Comparison of ENCODE assay signal across 8 cellular contexts in genomic region chr6:32967151-32968091, GRCh38. TPM values are rescaled to one million over a fixed set of nuclear protein-coding genes. Genes with fewer than 3 reads are reported as not detected.
DNase-seq lines count a peak whose midpoint lies in the region; ATAC-seq, FAIRE-seq and TF ChIP-seq lines count a peak whose summit lies in the region.

No MANE protein-coding gene starts in this region.

- WGBS in smooth muscle cell (ENCODE audit: low lambda C conversion rate) = 10% methylated on average over 16 of the region's 16 CpGs

- H3K27ac ChIP-seq in CD4-positive, alpha-beta memory T cell (ENCODE audit: low read depth, low read length) = peak overlapping the region; percentile 95
- H3K27ac ChIP-seq in GM23338 (ENCODE audit: low read depth) (0 out of 2 replicates have a peak overlapping the region, but pooled peaks have one; percentile 100), astrocyte (ENCODE audit: low read depth, low read length) (peak overlapping the region; percentile 100), smooth muscle cell (ENCODE audit: low read depth) (peak overlapping the region; percentile 99)

- peaks cover 35% of the 10 kb centered on the region for H3K79me2 ChIP-seq in GM23338 (replicated peaks; ENCODE audit: insufficient read depth)
- peaks cover 36% of the 10 kb centered on the region for H3K79me2 ChIP-seq in astrocyte (ENCODE audit: insufficient read depth, low read length)
- H3K79me2 ChIP-seq in smooth muscle cell (ENCODE audit: low read depth) = peaks cover 50% of the 10 kb centered on the region

- H3K9ac ChIP-seq in astrocyte (ENCODE audit: low read length) (peak overlapping the region; percentile 99), smooth muscle cell (ENCODE audit: low read depth) (peak overlapping the region; percentile 99)

- H3K4me1 Mint-ChIP-seq in CD4-positive, alpha-beta memory T cell = peaks cover 30 to 73% (median 37%) of the 10 kb centered on the region in 4 donors
- H3K4me1 Mint-ChIP-seq in GM23338 (peaks cover 11% of the 10 kb centered on the region), astrocyte (ENCODE audit: low read depth, unreplicated experiment) (peaks cover 19% of the 10 kb centered on the region), immature natural killer cell (peaks cover 45 to 57% of the 10 kb centered on the region in 2 donors)

- H3K4me3 ChIP-seq in CD4-positive, alpha-beta memory T cell (ENCODE audit: low read length in 2 of 2) = peak overlapping the region; percentile 90 to 92
- H3K4me3 ChIP-seq in GM23338 (peak overlapping the region; percentile 99), astrocyte (ENCODE audit: insufficient read depth, low read depth, low read length) (peak overlapping the region; percentile 86), smooth muscle cell (peak overlapping the region; percentile 84)

- no peaks in the 10 kb centered on the region for H3K9me3 ChIP-seq in CD4-positive, alpha-beta memory T cell (ENCODE audit: control insufficient read depth in 1 of 2, low read length in 2 of 2)
- no peaks in the 10 kb centered on the region for H3K9me3 ChIP-seq in astrocyte (ENCODE audit: insufficient read depth, low read depth, low read length)
- no peaks in the 10 kb centered on the region for H3K9me3 ChIP-seq in smooth muscle cell (replicated peaks; ENCODE audit: low read depth)

- H3K36me3 ChIP-seq in CD4-positive, alpha-beta memory T cell (ENCODE audit: insufficient read depth, low read length) = no peaks in the 10 kb centered on the region
- H3K36me3 ChIP-seq in GM23338 (ENCODE audit: insufficient read depth) (no peaks in the 10 kb centered on the region; the same call in 1 of the 2 replicates), astrocyte (ENCODE audit: insufficient read depth, low read length) (no peaks in the 10 kb centered on the region), smooth muscle cell (ENCODE audit: low read depth) (no peaks in the 10 kb centered on the region)

- H3K36me3 Mint-ChIP-seq in CD4-positive, alpha-beta memory T cell = peaks cover 11 to 34% of the 10 kb centered on the region in 2 donors
- H3K36me3 Mint-ChIP-seq in GM23338 (ENCODE audit: low read depth) (peaks cover 29% of the 10 kb centered on the region), astrocyte (ENCODE audit: low read depth, unreplicated experiment) (peaks cover 4% of the 10 kb centered on the region), immature natural killer cell (peaks cover 0 to 8% (median 5%) of the 10 kb centered on the region in 3 donors)

- H3K4me3 Mint-ChIP-seq in CD4-positive, alpha-beta memory T cell = peak overlapping the region; percentile 80 to 95 (median 94)
- peak overlapping the region; percentile 98 for H3K4me3 Mint-ChIP-seq in GM23338
- peak overlapping the region; percentile 91 for H3K4me3 Mint-ChIP-seq in astrocyte (ENCODE audit: unreplicated experiment)
- H3K4me3 Mint-ChIP-seq in immature natural killer cell = peak overlapping the region; percentile 90 to 99 (median 94)

- peaks cover 0 to 7% (median 0%) of the 10 kb centered on the region in 8 donors for H3K9me3 Mint-ChIP-seq in CD4-positive, alpha-beta memory T cell
- no peaks in the 10 kb centered on the region; the same call in 1 of the 3 replicates for H3K9me3 Mint-ChIP-seq in GM23338
- no peaks in the 10 kb centered on the region for H3K9me3 Mint-ChIP-seq in astrocyte (ENCODE audit: unreplicated experiment)
- no peaks in the 10 kb centered on the region for H3K9me3 Mint-ChIP-seq in immature natural killer cell

- CTCF ChIA-PET in CD4-positive, alpha-beta memory T cell (lab: Charles Lee; ENCODE audit: partially characterized antibody) = interaction anchor here (0.7 to 22.2 kb wide), 13 partner anchors 12 to 129 kb away, joined by 3 to 537 read pairs (median 8); partner anchors contain the start of genes HLA-DMA, PSMB9, TAP1 and TAP2

- ATAC-seq in GM23338 (peak; percentile 0; the same call in 2 of the 3 replicates), GM18868 (IDR thresholded peaks at IDR 0.05; ENCODE audit: unreplicated experiment) (no peak), GM18873 (IDR thresholded peaks at IDR 0.05; ENCODE audit: low FRiP score, unreplicated experiment) (no peak)

- peaks cover under 1% of the 10 kb centered on the region for H4K20me1 ChIP-seq in GM23338 (replicated peaks; ENCODE audit: insufficient read depth)
- H4K20me1 ChIP-seq in astrocyte (ENCODE audit: insufficient read depth, low read length) = peaks cover 4% of the 10 kb centered on the region
- H4K20me1 ChIP-seq in smooth muscle cell (ENCODE audit: low read depth) = peaks cover 16% of the 10 kb centered on the region

- POLR2A ChIA-PET in CD4-positive, alpha-beta memory T cell (lab: Charles Lee; ENCODE audit: partially characterized antibody) = interaction anchor here (0.9 to 24.6 kb wide), 12 partner anchors 11 to 837 kb away, joined by 3 to 698 read pairs (median 90); partner anchors contain the start of genes FKBPL, HLA-DMA, HLA-DMB and PSMB8

- intact Hi-C loops in CD4-positive, alpha-beta memory T cell (cut with micrococcal nuclease) = loop anchor here (1.0 to 5.0 kb wide), 6 partner anchors 8 to 233 kb away; partner anchors contain the start of genes HLA-DMA, HLA-DMB, RXRB and SLC39A7

- FAIRE-seq in astrocyte (lab: Jason Lieb, UNC) = no peak

- H3K27me3 ChIP-seq in CD4-positive, alpha-beta memory T cell (ENCODE audit: insufficient read depth, low read length) = no peaks in the 10 kb centered on the region
- no peaks in the 10 kb centered on the region for H3K27me3 ChIP-seq in GM23338 (ENCODE audit: insufficient read depth)
- H3K27me3 ChIP-seq in astrocyte (ENCODE audit: insufficient read depth, low read length) = no peaks in the 10 kb centered on the region
- H3K27me3 ChIP-seq in smooth muscle cell (ENCODE audit: low read depth) = no peaks in the 10 kb centered on the region

- H2AFZ ChIP-seq in GM23338 (0 out of 2 replicates have a peak overlapping the region, but pooled peaks have one; percentile 21), astrocyte (ENCODE audit: low read depth, low read length) (peak overlapping the region; percentile 84), smooth muscle cell (ENCODE audit: low read depth) (peak overlapping the region; percentile 90)

- H3K4me2 ChIP-seq in GM23338 (peak overlapping the region; percentile 100), astrocyte (ENCODE audit: low read length) (peak overlapping the region; percentile 94), smooth muscle cell (peak overlapping the region; percentile 95)

- H3K4me1 ChIP-seq in CD4-positive, alpha-beta memory T cell (ENCODE audit: insufficient read depth, low read length) = peaks cover 48% of the 10 kb centered on the region
- H3K4me1 ChIP-seq in GM23338 (ENCODE audit: insufficient read depth) = peaks cover 5% of the 10 kb centered on the region; the same call in 1 of the 2 replicates
- peaks cover 13% of the 10 kb centered on the region for H3K4me1 ChIP-seq in astrocyte (ENCODE audit: insufficient read depth, low read length)
- H3K4me1 ChIP-seq in smooth muscle cell (ENCODE audit: low read depth) = peaks cover 11% of the 10 kb centered on the region

- no peaks in the 10 kb centered on the region for H3K27me3 Mint-ChIP-seq in CD4-positive, alpha-beta memory T cell
- H3K27me3 Mint-ChIP-seq in GM23338 (ENCODE audit: insufficient read depth, low read depth, poor library complexity) (peaks cover 28% of the 10 kb centered on the region), astrocyte (ENCODE audit: low read depth, unreplicated experiment) (no peaks in the 10 kb centered on the region), immature natural killer cell (ENCODE audit: low read depth in 3 of 3) (peaks cover 36 to 45% (median 44%) of the 10 kb centered on the region in 3 donors)

- H3K9me2 ChIP-seq in GM23338 (ENCODE audit: insufficient read depth) = no peaks in the 10 kb centered on the region

- H3F3A ChIP-seq in GM23338 (replicated peaks; ENCODE audit: low read depth) = peaks cover 18% of the 10 kb centered on the region
- H3F3A ChIP-seq in smooth muscle cell (ENCODE audit: low read depth) = peaks cover 31% of the 10 kb centered on the region

- TF ChIP-seq CTCF in GM23338 (conservative IDR thresholded peaks at IDR 0.05; ENCODE audit: low read depth in 2 of 2) (peak in 1 of 2 experiments; percentile 58), astrocyte (IDR thresholded peaks at IDR 0.05; ENCODE audit: insufficient read depth, low read depth, low read length) (peak; percentile 58), smooth muscle cell (IDR thresholded peaks at IDR 0.05; ENCODE audit: borderline replicate concordance, insufficient read depth, poor library complexity, severe bottlenecking) (peak; percentile 34)

- DNase-seq in CD4-positive, alpha-beta memory T cell = peak in 4 of 5 donors; percentile 34 to 53 (median 35)
- peak; percentile 73 for DNase-seq in GM23338 (ENCODE audit: low spot score)
- peak; percentile 22 for DNase-seq in NCI-H774 (lab: John Stamatoyannopoulos, UW)
- DNase-seq in astrocyte (ENCODE audit: low read depth) = peak; percentile 34
- DNase-seq in immature natural killer cell = peak in 2 of 3 donors; percentile 41 to 44
- DNase-seq in smooth muscle cell (lab: John Stamatoyannopoulos, UW; ENCODE audit: unreplicated experiment) = no peak

- H3K27ac Mint-ChIP-seq in CD4-positive, alpha-beta memory T cell = peak overlapping the region; percentile 94 to 100 (median 99)
- H3K27ac Mint-ChIP-seq in GM23338 (peak overlapping the region; percentile 60), astrocyte (ENCODE audit: unreplicated experiment) (peak overlapping the region; percentile 75), immature natural killer cell (peak overlapping the region; percentile 90 to 100 (median 95))

RNA-seq across cellular contexts. Expression of gene BRD2, which starts 1.0 kb away (rescaled TPM):
- 100 to 1,000 TPM; 375 to 378 TPM for total RNA-seq in CD4-positive, alpha-beta memory T cell
- polyA plus RNA-seq in CD4-positive, alpha-beta memory T cell = 10 to 100 TPM; 13.7 to 87.8 TPM
- 169 and 182 TPM in 2 replicates for total RNA-seq in GM23338 (2014; rRNA removed; shearing (Covaris generic))
- polyA plus RNA-seq in GM23338 (2016; fragmentation: Nextera tagmentation; extraction: Ambion mirVana) = 81.9 and 84.9 TPM in 2 replicates
- total RNA-seq in astrocyte = 213 and 234 TPM in 2 replicates
- polyA plus RNA-seq in immature natural killer cell = 100 to 1,000 TPM in 1 of 3 donors, 10 to 100 TPM in 2; 29.8 to 119 (median 31.5) TPM
- total RNA-seq in smooth muscle cell = 205 and 244 TPM in 2 replicates
- polyA plus RNA-seq in smooth muscle cell = 162 and 197 TPM in 2 replicates

RNA-seq across cellular contexts. Expression of gene HLA-DMA, which starts 14.5 kb away (rescaled TPM):
- total RNA-seq in CD4-positive, alpha-beta memory T cell = 10 to 100 TPM in 1 of 2 experiments, 1 to 10 TPM in 1; 8.5 to 10.2 TPM
- 10 to 100 TPM in 1 of 2 donors, 1 to 10 TPM in 1; 8.1 to 26.0 TPM for polyA plus RNA-seq in CD4-positive, alpha-beta memory T cell
- 3.5 and 5.2 TPM in 2 replicates for total RNA-seq in GM23338 (2014; rRNA removed; shearing (Covaris generic))
- polyA plus RNA-seq in GM23338 (2016; fragmentation: Nextera tagmentation; extraction: Ambion mirVana) (6.2 and 8.1 TPM in 2 replicates), immature natural killer cell (10 to 100 TPM; 39.2 to 78.7 (median 69.7) TPM), smooth muscle cell (4.0 and 4.8 TPM in 2 replicates)
- total RNA-seq in astrocyte (5.2 and 8.1 TPM in 2 replicates), smooth muscle cell (0.90 and 3.1 TPM in 2 replicates)

RNA-seq across cellular contexts. Expression of gene HLA-DMB, which starts 26.6 kb away (rescaled TPM):
- total RNA-seq in CD4-positive, alpha-beta memory T cell = 1 to 10 TPM; 7.9 to 8.1 TPM
- 10 to 100 TPM in 1 of 2 donors, 1 to 10 TPM in 1; 7.6 to 15.5 TPM for polyA plus RNA-seq in CD4-positive, alpha-beta memory T cell
- total RNA-seq in GM23338 (2014; rRNA removed; shearing (Covaris generic)) = 1.3 and 1.6 TPM in 2 replicates
- polyA plus RNA-seq in GM23338 (2016; fragmentation: Nextera tagmentation; extraction: Ambion mirVana) = 0.70 and 1.4 TPM in 2 replicates
- total RNA-seq in astrocyte = 0.11 and 0.24 TPM in 2 replicates
- 100 to 1,000 TPM in 1 of 3 donors, 10 to 100 TPM in 2; 38.3 to 104 (median 89.1) TPM for polyA plus RNA-seq in immature natural killer cell
- total RNA-seq in smooth muscle cell = not detected in 2 replicates
- polyA plus RNA-seq in smooth muscle cell = not detected in 2 replicates

RNA-seq across cellular contexts. Expression of gene HLA-DOA, which starts 42.0 kb away (rescaled TPM):
- total RNA-seq in CD4-positive, alpha-beta memory T cell = 1 to 10 TPM in 1 of 2 experiments, under 1 TPM in 1; 0.69 to 1.4 TPM
- polyA plus RNA-seq in CD4-positive, alpha-beta memory T cell = 1 to 10 TPM in 1 of 2 donors, not detected in 1; 1.8 TPM
- 30.5 and 34.2 TPM in 2 replicates for total RNA-seq in GM23338 (2014; rRNA removed; shearing (Covaris generic))
- 4.8 TPM in 2 replicates for polyA plus RNA-seq in GM23338 (2016; fragmentation: Nextera tagmentation; extraction: Ambion mirVana)
- 0.48 and 0.89 TPM in 2 replicates for total RNA-seq in astrocyte
- 1 to 10 TPM in 2 of 3 donors, under 1 TPM in 1; 0.37 to 5.2 (median 2.8) TPM for polyA plus RNA-seq in immature natural killer cell
- total RNA-seq in smooth muscle cell = 0.09 TPM in 1 of 2 replicates, not detected in the other
- polyA plus RNA-seq in smooth muscle cell = 0.26 TPM in 1 of 2 replicates, not detected in the other

Comparison
In these comparisons a context has a peak if more than half of its experiments do, and no peak if none do; other contexts are left out.
1. H2AFZ ChIP-seq: peak in every context shown above with its lines; median percentile 90 in smooth muscle cell; 84 in astrocyte; 21 in GM23338.